ENCODE assay signal across 1 cellular context in the genomic region with DNA sequence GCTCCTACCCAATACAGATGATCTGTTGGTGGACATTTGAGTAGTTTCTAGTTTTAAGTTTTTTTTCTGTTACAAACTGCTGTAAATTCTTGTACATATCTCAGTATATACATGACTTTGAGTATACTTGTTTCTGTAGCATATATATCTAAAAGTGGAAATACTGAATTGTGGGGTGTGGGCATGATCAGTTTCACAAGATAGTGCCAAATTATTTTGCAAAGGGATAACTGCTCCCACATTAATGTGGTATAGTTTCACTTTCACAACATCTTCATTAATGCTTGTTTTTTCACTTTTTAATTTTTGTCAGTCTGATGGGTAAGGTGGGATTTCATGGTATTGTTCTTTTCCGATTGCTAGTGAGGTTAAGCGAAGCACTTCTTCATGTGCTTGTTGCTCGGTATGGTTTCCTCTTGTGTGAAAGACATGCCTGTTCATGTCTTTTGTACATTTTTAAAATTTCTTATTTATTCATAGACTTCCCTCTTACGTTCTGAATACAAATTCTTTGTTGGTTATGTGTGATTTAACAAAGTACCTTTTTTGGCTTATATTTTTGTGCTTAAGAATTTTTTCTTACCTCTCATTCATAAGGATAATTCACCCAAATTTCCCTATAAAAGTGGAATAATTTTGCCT.
TF ChIP-seq lines count a peak whose summit lies in the region.

No MANE protein-coding gene starts in this region.

TF ChIP-seq in K562, 482 proteins besides CTCF, POLR2A, EP300 and RAD21:
- TF ChIP-seq, protein P1, sequence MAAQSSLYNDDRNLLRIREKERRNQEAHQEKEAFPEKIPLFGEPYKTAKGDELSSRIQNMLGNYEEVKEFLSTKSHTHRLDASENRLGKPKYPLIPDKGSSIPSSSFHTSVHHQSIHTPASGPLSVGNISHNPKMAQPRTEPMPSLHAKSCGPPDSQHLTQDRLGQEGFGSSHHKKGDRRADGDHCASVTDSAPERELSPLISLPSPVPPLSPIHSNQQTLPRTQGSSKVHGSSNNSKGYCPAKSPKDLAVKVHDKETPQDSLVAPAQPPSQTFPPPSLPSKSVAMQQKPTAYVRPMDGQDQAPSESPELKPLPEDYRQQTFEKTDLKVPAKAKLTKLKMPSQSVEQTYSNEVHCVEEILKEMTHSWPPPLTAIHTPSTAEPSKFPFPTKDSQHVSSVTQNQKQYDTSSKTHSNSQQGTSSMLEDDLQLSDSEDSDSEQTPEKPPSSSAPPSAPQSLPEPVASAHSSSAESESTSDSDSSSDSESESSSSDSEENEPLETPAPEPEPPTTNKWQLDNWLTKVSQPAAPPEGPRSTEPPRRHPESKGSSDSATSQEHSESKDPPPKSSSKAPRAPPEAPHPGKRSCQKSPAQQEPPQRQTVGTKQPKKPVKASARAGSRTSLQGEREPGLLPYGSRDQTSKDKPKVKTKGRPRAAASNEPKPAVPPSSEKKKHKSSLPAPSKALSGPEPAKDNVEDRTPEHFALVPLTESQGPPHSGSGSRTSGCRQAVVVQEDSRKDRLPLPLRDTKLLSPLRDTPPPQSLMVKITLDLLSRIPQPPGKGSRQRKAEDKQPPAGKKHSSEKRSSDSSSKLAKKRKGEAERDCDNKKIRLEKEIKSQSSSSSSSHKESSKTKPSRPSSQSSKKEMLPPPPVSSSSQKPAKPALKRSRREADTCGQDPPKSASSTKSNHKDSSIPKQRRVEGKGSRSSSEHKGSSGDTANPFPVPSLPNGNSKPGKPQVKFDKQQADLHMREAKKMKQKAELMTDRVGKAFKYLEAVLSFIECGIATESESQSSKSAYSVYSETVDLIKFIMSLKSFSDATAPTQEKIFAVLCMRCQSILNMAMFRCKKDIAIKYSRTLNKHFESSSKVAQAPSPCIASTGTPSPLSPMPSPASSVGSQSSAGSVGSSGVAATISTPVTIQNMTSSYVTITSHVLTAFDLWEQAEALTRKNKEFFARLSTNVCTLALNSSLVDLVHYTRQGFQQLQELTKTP (IDR thresholded peaks at IDR 0.05; ENCODE audit: low read depth in 1 of 2, partially characterized antibody in 2 of 2) = peak in 1 of 2 experiments; percentile 28
- TF ChIP-seq EZH2 (IDR thresholded peaks at IDR 0.05; ENCODE audit: borderline replicate concordance, low read depth, low read length) (no peak), ZNF785 (CRISPR knock-in tag; IDR thresholded peaks at IDR 0.05) (no peak), RBM25 (IDR thresholded peaks at IDR 0.05; ENCODE audit: low read depth, low read length, severe bottlenecking) (peak; percentile 57)
